ENCODE assay signal across 26 cellular contexts in the genomic region with DNA sequence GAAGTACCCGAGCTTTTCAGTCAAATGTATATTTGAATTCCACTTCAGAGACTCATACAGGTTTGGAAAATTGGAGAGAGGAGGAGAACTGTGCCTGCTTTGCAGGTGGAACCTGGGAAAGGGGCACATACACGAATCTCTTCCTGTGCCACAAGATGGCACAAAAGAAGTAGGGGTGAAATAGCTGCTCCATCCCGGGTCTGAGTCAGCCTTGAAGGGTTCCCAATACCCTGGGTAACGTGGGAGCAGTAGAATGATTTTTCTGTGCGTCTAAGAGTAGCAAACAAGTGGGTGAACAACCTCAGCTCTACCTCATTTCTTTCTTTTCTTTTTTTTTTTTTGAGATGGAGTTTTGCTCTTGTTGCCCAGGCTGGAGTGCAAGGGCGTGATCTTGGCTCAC.
"Had no signal": no experiment of that assay in that cellular context is flagged by ENCODE, and none has a peak within 500 bp of the region (broad histone marks: within the 10 kb centered on the region; RNA-seq: fewer than 3 reads in every experiment).

No MANE protein-coding gene starts in this region.

- H3K27ac ChIP-seq: neutrophil, pancreas, right lobe of liver, thoracic aorta, upper lobe of right lung, uterus had no signal

- H3K36me3 Mint-ChIP-seq: naive B cell; natural killer cell treated with Interleukin-12 subunit alpha and Interleukin-12 subunit beta and Interleukin-15 and Interleukin-18, amount 100 ng/mL, for 72 hours; stimulated activated naive B cell treated with anti-CD40 and anti-IgM and Interleukin-4, amounts not matched to agents 10 μg/mL and 1 μg/mL and 100 μg/mL, for 72 hours had no signal

- H3K4me1 Mint-ChIP-seq: naive B cell; stimulated activated naive B cell treated with anti-CD40 and anti-IgM and Interleukin-4, amounts not matched to agents 10 μg/mL and 1 μg/mL and 100 μg/mL, for 72 hours had no signal

- ATAC-seq: effector memory CD8-positive, alpha-beta T cell; left lobe of liver; mucosa of descending colon; natural killer cell treated with Interleukin-12 subunit alpha and Interleukin-12 subunit beta and Interleukin-15 and Interleukin-18, amount 100 ng/mL, for 72 hours; pancreas; stimulated activated naive B cell treated with anti-CD40 and anti-IgM and Interleukin-4, amounts not matched to agents 10 μg/mL and 1 μg/mL and 100 μg/mL, for 72 hours; upper lobe of right lung had no signal

- H3K27ac Mint-ChIP-seq: dendritic cell treated with granulocyte-macrophage colony-stimulating factor and Interleukin-4, amounts not matched to agents 40 ng/mL and 50 ng/mL, for 4 days; effector memory CD8-positive, alpha-beta T cell; mesothelial cell of epicardium; natural killer cell treated with Interleukin-12 subunit alpha and Interleukin-12 subunit beta and Interleukin-15 and Interleukin-18, amount 100 ng/mL, for 72 hours; stimulated activated naive CD8-positive, alpha-beta T cell treated with anti-CD3 and anti-CD28 coated beads, Interleukin-15, Interleukin-2, amounts not matched to agents 100 ng/mL and 50 ng/mL, for 24 hours had no signal

- H3K36me3 ChIP-seq: neutrophil, pancreas, right lobe of liver, thoracic aorta, tibial nerve, upper lobe of right lung, uterus had no signal

- H3K27me3 ChIP-seq: neutrophil, pancreas, right lobe of liver, tibial nerve, upper lobe of right lung, uterus had no signal

- H3K4me3 ChIP-seq: lung, mucosa of descending colon, pancreas, right lobe of liver, thoracic aorta, tibial nerve, upper lobe of right lung, uterus had no signal

- H3K9me3 Mint-ChIP-seq: dendritic cell treated with granulocyte-macrophage colony-stimulating factor and Interleukin-4, amounts not matched to agents 40 ng/mL and 50 ng/mL, for 4 days; effector memory CD8-positive, alpha-beta T cell; natural killer cell treated with Interleukin-12 subunit alpha and Interleukin-12 subunit beta and Interleukin-15 and Interleukin-18, amount 100 ng/mL, for 72 hours; neural crest cell; stimulated activated naive CD8-positive, alpha-beta T cell treated with anti-CD3 and anti-CD28 coated beads, Interleukin-15, Interleukin-2, amounts not matched to agents 100 ng/mL and 50 ng/mL, for 24 hours had no signal

- H3K9me3 ChIP-seq: mucosa of descending colon, neutrophil, pancreas, right lobe of liver, thoracic aorta, upper lobe of right lung, uterus had no signal

- DNase-seq: effector memory CD8-positive, alpha-beta T cell; kidney; mesenchymal stem cell; naive B cell; pancreas; right lobe of liver; small intestine; stimulated activated CD4-positive, alpha-beta T cell treated with anti-CD3 and anti-CD28 coated beads, Interleukin-15, amount 100 ng/mL, for 24 hours; stimulated activated CD4-positive, alpha-beta T cell treated with anti-CD3 and anti-CD28 coated beads, Interleukin-2, amount 100 ng/mL, for 48 hours; stimulated activated naive B cell treated with anti-CD40 and anti-IgM and Interleukin-4, amounts not matched to agents 10 μg/mL and 1 μg/mL and 100 μg/mL, for 72 hours; upper lobe of right lung; uterus had no signal

- FAIRE-seq: colon, endometrium, frontal cortex, kidney, pancreas, small intestine had no signal

- H3K4me1 ChIP-seq: pancreas, right lobe of liver, uterus had no signal

- H3K4me3 Mint-ChIP-seq: dendritic cell treated with granulocyte-macrophage colony-stimulating factor and Interleukin-4, amounts not matched to agents 40 ng/mL and 50 ng/mL, for 4 days; effector memory CD8-positive, alpha-beta T cell; mesothelial cell of epicardium; naive B cell; natural killer cell treated with Interleukin-12 subunit alpha and Interleukin-12 subunit beta and Interleukin-15 and Interleukin-18, amount 100 ng/mL, for 72 hours; neural crest cell; stimulated activated naive B cell treated with anti-CD40 and anti-IgM and Interleukin-4, amounts not matched to agents 10 μg/mL and 1 μg/mL and 100 μg/mL, for 72 hours; stimulated activated naive CD8-positive, alpha-beta T cell treated with anti-CD3 and anti-CD28 coated beads, Interleukin-15, Interleukin-2, amounts not matched to agents 100 ng/mL and 50 ng/mL, for 24 hours had no signal
